ENCODE assay signal across 1 cellular context in the genomic region with DNA sequence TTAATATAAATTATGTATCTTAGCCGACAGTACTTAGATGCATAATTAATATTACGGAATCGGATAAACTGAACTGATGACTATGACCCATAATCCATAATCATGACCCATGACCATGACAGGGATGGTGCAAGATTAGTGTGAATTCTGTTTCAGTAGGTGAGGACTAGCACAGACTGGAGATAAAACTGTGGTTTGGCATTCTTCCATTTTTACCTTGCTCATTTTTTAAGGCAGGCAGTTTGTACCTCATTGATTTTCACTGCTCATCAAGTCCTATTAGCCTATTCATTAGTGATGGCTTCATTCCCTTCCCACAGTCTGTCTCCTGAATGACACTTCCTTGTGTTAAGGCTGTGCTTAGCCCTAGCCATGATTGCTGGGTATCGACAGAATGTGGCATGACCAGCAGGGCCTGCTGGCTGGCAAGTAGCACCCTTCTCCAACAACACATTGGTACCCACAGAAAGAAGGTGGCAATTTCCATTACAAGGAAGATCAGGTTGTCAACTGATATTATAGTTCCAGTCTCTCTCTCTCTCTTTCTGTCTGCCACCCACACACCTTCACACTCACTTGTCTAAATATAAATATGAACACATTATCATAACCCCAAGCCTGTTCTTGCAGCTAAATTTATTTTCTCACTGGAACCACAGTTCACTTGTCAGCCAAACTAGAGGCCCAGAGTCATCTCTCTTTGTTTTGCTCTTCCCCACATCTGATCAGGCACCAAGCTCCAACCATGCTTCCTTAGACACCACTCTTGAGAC.
TF ChIP-seq lines count a peak whose summit lies in the region.

No MANE protein-coding gene starts in this region.

TF ChIP-seq in SK-N-SH, 30 proteins besides CTCF, POLR2A, EP300 and RAD21 (continued from another document):
- TF ChIP-seq REST (IDR thresholded peaks at IDR 0.05; ENCODE audit: low read depth, low read length) (no peak), TCF12 (IDR thresholded peaks at IDR 0.05) (no peak), GABPA (IDR thresholded peaks at IDR 0.05; ENCODE audit: low read depth) (no peak), RCOR1 (IDR thresholded peaks at IDR 0.05; ENCODE audit: low read length) (no peak), SMC3 (IDR thresholded peaks at IDR 0.05; ENCODE audit: low read depth, low read length) (no peak), USF2 (IDR thresholded peaks at IDR 0.05; ENCODE audit: borderline replicate concordance, low read depth, low read length) (no peak), MEF2A (IDR thresholded peaks at IDR 0.05; ENCODE audit: borderline replicate concordance, low read depth) (no peak)
- TF ChIP-seq, protein P1, sequence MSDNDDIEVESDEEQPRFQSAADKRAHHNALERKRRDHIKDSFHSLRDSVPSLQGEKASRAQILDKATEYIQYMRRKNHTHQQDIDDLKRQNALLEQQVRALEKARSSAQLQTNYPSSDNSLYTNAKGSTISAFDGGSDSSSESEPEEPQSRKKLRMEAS (IDR thresholded peaks at IDR 0.05; ENCODE audit: low read depth), result no peak
